19 cellular contexts compared by ENCODE assay signal in genomic region chr6:107667790-107668189, GRCh38.
DNase-seq lines count a peak whose midpoint lies in the region; TF ChIP-seq lines count a peak whose summit lies in the region.
"Had no signal": no experiment of that assay in that cellular context is flagged by ENCODE, and none has a peak within 500 bp of the region (broad histone marks: within the 10 kb centered on the region; RNA-seq: fewer than 3 reads in every experiment).

No MANE protein-coding gene starts in this region.

- H3K27ac ChIP-seq in parathyroid adenoma, result no peak overlapping the region
- H3K27ac ChIP-seq: GM23248, SJSA1 had no signal

- H3K4me1 ChIP-seq in parathyroid adenoma, result peaks cover 40% of the 10 kb centered on the region

- no peak overlapping the region for H3K9ac ChIP-seq in parathyroid adenoma
- H3K9ac ChIP-seq: GM23248 had no signal

- H3K4me3 ChIP-seq in parathyroid adenoma (ENCODE audit: low read depth, low read length), result no peak overlapping the region
- H3K4me3 ChIP-seq: GM23248, SJSA1 had no signal

- in situ Hi-C loops in GM13976 (cut with MboI; ENCODE audit: low sequenced_read_pairs, unreplicated experiment), result loop anchor here (25.0 kb wide), 1 partner anchor 355 kb away; no protein-coding TSS in a partner anchor

- H3K4me2 ChIP-seq in parathyroid adenoma (ENCODE audit: low read length), result no peak overlapping the region

- TF ChIP-seq CTCF in parathyroid adenoma (IDR thresholded peaks at IDR 0.05) (no peak), GM13976 (IDR thresholded peaks at IDR 0.05; ENCODE audit: borderline replicate concordance, control extremely low read depth, extremely low read depth, insufficient read depth, missing control alignments) (no peak)

- no peaks in the 10 kb centered on the region for H3K36me3 ChIP-seq in parathyroid adenoma (ENCODE audit: control insufficient read depth, insufficient read depth, low read length)
- H3K36me3 ChIP-seq: SJSA1 had no signal

- H3K9me3 Mint-ChIP-seq in activated naive CD8-positive, alpha-beta T cell treated with anti-CD3 and anti-CD28 coated beads for 36 hours, result no peaks in the 10 kb centered on the region

- no peaks in the 10 kb centered on the region for H3K79me2 ChIP-seq in parathyroid adenoma

- H3K4me3 Mint-ChIP-seq in activated naive CD8-positive, alpha-beta T cell treated with anti-CD3 and anti-CD28 coated beads for 36 hours, result no peak overlapping the region

- H2AFZ ChIP-seq in parathyroid adenoma, result peak overlapping the region; percentile 13
- H2AFZ ChIP-seq: GM23248 had no signal

- H3K9me3 ChIP-seq in parathyroid adenoma (ENCODE audit: control insufficient read depth, low read length), result no peaks in the 10 kb centered on the region
- H3K9me3 ChIP-seq: SJSA1 had no signal

- H3K27me3 Mint-ChIP-seq in activated naive CD8-positive, alpha-beta T cell treated with anti-CD3 and anti-CD28 coated beads for 36 hours, result no peaks in the 10 kb centered on the region

- peak; percentile 32 for DNase-seq in NCI-H1092 treated with DMSO at 0.1 percent for 48 hours (lab: John Stamatoyannopoulos, UW)
- DNase-seq in NCI-H1092 (lab: John Stamatoyannopoulos, UW), result no peak
- peak; percentile 44 for DNase-seq in NCI-H187 treated with DMSO at 0.1 percent for 48 hours (lab: John Stamatoyannopoulos, UW)
- peak; percentile 82 for DNase-seq in NCI-H748 (lab: John Stamatoyannopoulos, UW; ENCODE audit: unreplicated experiment)
- DNase-seq in activated T-cell treated with anti-CD3 and anti-CD28 coated beads for 4 hours, result no peak
- DNase-seq in GM13976 (ENCODE audit: low spot score), result no peak
- no peak for DNase-seq in activated naive CD8-positive, alpha-beta T cell treated with anti-CD3 and anti-CD28 coated beads for 36 hours
- DNase-seq: activated CD4-positive, alpha-beta T cell treated with anti-CD3 and anti-CD28 coated beads for 1 hour; amniotic stem cell; C1 segment of cervical spinal cord; caudate nucleus; DMS79 treated with DMSO at 0.1 percent for 48 hours; dorsolateral prefrontal cortex; GM23248; NCI-H2227 treated with DMSO at 0.1 percent for 48 hours; PC-3; retina had no signal

- H3K4me1 Mint-ChIP-seq in activated naive CD8-positive, alpha-beta T cell treated with anti-CD3 and anti-CD28 coated beads for 36 hours, result peaks cover 19% of the 10 kb centered on the region

- no peaks in the 10 kb centered on the region for H3K36me3 Mint-ChIP-seq in activated naive CD8-positive, alpha-beta T cell treated with anti-CD3 and anti-CD28 coated beads for 36 hours

- H3K27me3 ChIP-seq in parathyroid adenoma (ENCODE audit: control insufficient read depth, insufficient read depth, low read length), result no peaks in the 10 kb centered on the region
- H3K27me3 ChIP-seq: dorsolateral prefrontal cortex, SJSA1 had no signal

- H3K27ac Mint-ChIP-seq in activated naive CD8-positive, alpha-beta T cell treated with anti-CD3 and anti-CD28 coated beads for 36 hours, result no peak overlapping the region

Comparison
In these comparisons a context has a peak if more than half of its experiments do, and no peak if none do; other contexts are left out.
1. DNase-seq: peak in NCI-H1092 treated with DMSO at 0.1 percent for 48 hours (single experiment), NCI-H187 treated with DMSO at 0.1 percent for 48 hours (single experiment) and NCI-H748 (single experiment); none in NCI-H1092 (single experiment), activated T-cell treated with anti-CD3 and anti-CD28 coated beads for 4 hours (single experiment), GM13976 (single experiment) and activated naive CD8-positive, alpha-beta T cell treated with anti-CD3 and anti-CD28 coated beads for 36 hours (single experiment).